Comparison of ENCODE assay signal across 8 cellular contexts in genomic region chr19:32692727-32693061, GRCh38. TPM values are rescaled to one million over a fixed set of nuclear protein-coding genes. Genes with fewer than 3 reads are reported as not detected.
DNase-seq lines count a peak whose midpoint lies in the region; ATAC-seq, FAIRE-seq and TF ChIP-seq lines count a peak whose summit lies in the region.

No MANE protein-coding gene starts in this region.

- TF ChIP-seq POLR2A in thyroid gland (IDR thresholded peaks at IDR 0.05) = no peak

- H3K9me3 Mint-ChIP-seq in activated CD4-positive, alpha-beta memory T cell treated with anti-CD3 and anti-CD28 coated beads, Interleukin-2, amount 10 ng/mL, durations not matched to agents 7 days and 5 days = peaks cover 4% of the 10 kb centered on the region

- intact Hi-C loops in thyroid gland (cut with DNase I) = no loop called here

- H3K9me1 ChIP-seq in keratinocyte (ENCODE audit: control insufficient read depth, extremely low read depth, insufficient read depth, low read length) = no peaks in the 10 kb centered on the region

- H3K4me1 ChIP-seq in HAP-1 (peaks cover 20% of the 10 kb centered on the region), keratinocyte (ENCODE audit: control insufficient read depth, extremely low read depth, insufficient read depth, low read length) (peaks cover 25% of the 10 kb centered on the region), thyroid gland (peaks cover 42 to 49% of the 10 kb centered on the region in 2 donors)

- H4K20me1 ChIP-seq in keratinocyte (ENCODE audit: control insufficient read depth, extremely low read depth, insufficient read depth, low read length) = no peaks in the 10 kb centered on the region

- H3K36me3 ChIP-seq in HAP-1 (replicated peaks) = peaks cover 32% of the 10 kb centered on the region
- H3K36me3 ChIP-seq in keratinocyte (ENCODE audit: control insufficient read depth in 2 of 2, extremely low read depth in 1 of 2, insufficient read depth in 2 of 2, low read length in 2 of 2) = peaks cover 4% of the 10 kb centered on the region in 2 experiments
- H3K36me3 ChIP-seq in thyroid gland = no peaks in the 10 kb centered on the region

- POLR2A ChIA-PET in AG04450 (lab: Yijun Ruan, JAX) = no interaction called here
- POLR2A ChIA-PET in activated CD4-positive, alpha-beta memory T cell treated with anti-CD3 and anti-CD28 coated beads, Interleukin-2, amount 10 ng/mL, durations not matched to agents 7 days and 5 days (lab: Charles Lee) = interaction anchor here (1.2 to 1.6 kb wide), 2 partner anchors 17 to 112 kb away, joined by 5 to 6 read pairs; partner anchors contain the start of genes ANKRD27, PDCD5 and RGS9BP

- H3K27me3 ChIP-seq in AG04450 (ENCODE audit: control insufficient read depth, insufficient read depth, low read length) (no peaks in the 10 kb centered on the region), HAP-1 (ENCODE audit: low read depth) (no peaks in the 10 kb centered on the region), keratinocyte (ENCODE audit: control insufficient read depth, extremely low read depth, insufficient read depth, low read length) (no peaks in the 10 kb centered on the region), thyroid gland (no peaks in the 10 kb centered on the region)

- TF ChIP-seq CTCF in AG04450 (IDR thresholded peaks at IDR 0.05; ENCODE audit: low read depth, low read length) = no peak
- no peak for TF ChIP-seq CTCF in keratinocyte (optimal IDR thresholded peaks at IDR 0.05 in 1 of 3, IDR thresholded peaks at IDR 0.05 in 1 of 3, conservative IDR thresholded peaks at IDR 0.05 in 1 of 3; ENCODE audit: extremely low read depth in 1 of 3, insufficient read depth in 2 of 3, low read length in 3 of 3)
- no peak for TF ChIP-seq CTCF in thyroid gland (IDR thresholded peaks at IDR 0.05)

- H3K79me2 ChIP-seq in keratinocyte (ENCODE audit: control insufficient read depth, insufficient read depth, low read length) = peaks cover 57% of the 10 kb centered on the region

- peak overlapping the region; percentile 87 for H3K9ac ChIP-seq in keratinocyte (ENCODE audit: control insufficient read depth, extremely low read depth, insufficient read depth, low read length)

- in situ Hi-C loops in HAP-1 (cut with MboI; ENCODE audit: low sequenced_read_pairs) = loop anchor here (25.0 kb wide), 1 partner anchor 495 kb away; the partner anchor contains the start of gene LRP3

- no peak for ATAC-seq in HG03469 (IDR thresholded peaks at IDR 0.05; ENCODE audit: unreplicated experiment)

- peak overlapping the region; percentile 80 for H2AFZ ChIP-seq in keratinocyte (ENCODE audit: control insufficient read depth, low read length)

- H3K4me3 ChIP-seq in AG04450 (ENCODE audit: low read depth, low read length) (peak overlapping the region; percentile 67), HAP-1 (peak overlapping the region; percentile 39), keratinocyte (ENCODE audit: control insufficient read depth in 2 of 3, extremely low read depth in 1 of 3, insufficient read depth in 2 of 3, low read depth in 1 of 3, low read length in 3 of 3) (peak overlapping the region; percentile 51 to 90 (median 88)), thyroid gland (replicated peaks in 1 of 3) (peak overlapping the region; percentile 45 to 69 (median 63))

- DNase-seq in AG04450 (ENCODE audit: low read depth, low spot score) (no peak), HAP-1 (ENCODE audit: low spot score in 2 of 2) (no peak), keratinocyte (ENCODE audit: low read depth, low spot score) (no peak), thyroid gland (no peak), DMS153 treated with DMSO at 0.1 percent for 48 hours (lab: John Stamatoyannopoulos, UW; ENCODE audit: unreplicated experiment) (no peak)
- DNase-seq in activated CD4-positive, alpha-beta memory T cell treated with anti-CD3 and anti-CD28 coated beads, Interleukin-2, amount 10 ng/mL, durations not matched to agents 7 days and 5 days = no peak
- no peak for DNase-seq in NK-92 treated with Interleukin-12 subunit alpha and Interleukin-12 subunit beta, amount 100 ng/mL, for 24 hours (lab: John Stamatoyannopoulos, UW)

- no peaks in the 10 kb centered on the region for H3K27me3 Mint-ChIP-seq in activated CD4-positive, alpha-beta memory T cell treated with anti-CD3 and anti-CD28 coated beads, Interleukin-2, amount 10 ng/mL, durations not matched to agents 7 days and 5 days

- peak overlapping the region; percentile 70 for H3K4me2 ChIP-seq in keratinocyte (ENCODE audit: control insufficient read depth, extremely low read depth, insufficient read depth, low read depth, low read length)

- CTCF ChIA-PET in AG04450 (lab: Charles Lee) = no interaction called here
- CTCF ChIA-PET in activated CD4-positive, alpha-beta memory T cell treated with anti-CD3 and anti-CD28 coated beads, Interleukin-2, amount 10 ng/mL, durations not matched to agents 7 days and 5 days (lab: Charles Lee) = no interaction called here

- no peak overlapping the region for H3K27ac ChIP-seq in AG04450 (ENCODE audit: low read depth, low read length)
- H3K27ac ChIP-seq in keratinocyte (ENCODE audit: control insufficient read depth, insufficient read depth, low read length) = peak overlapping the region; percentile 78
- H3K27ac ChIP-seq in thyroid gland = peak overlapping the region in 1 of 3 donors; percentile 52

- peaks cover 56% of the 10 kb centered on the region for H3K4me1 Mint-ChIP-seq in activated CD4-positive, alpha-beta memory T cell treated with anti-CD3 and anti-CD28 coated beads, Interleukin-2, amount 10 ng/mL, durations not matched to agents 7 days and 5 days

- 51 to 61% methylated on average over 3 to 6 of the region's 7 CpGs for WGBS in thyroid gland, 2 donors

- peaks cover 50% of the 10 kb centered on the region for H3K36me3 Mint-ChIP-seq in activated CD4-positive, alpha-beta memory T cell treated with anti-CD3 and anti-CD28 coated beads, Interleukin-2, amount 10 ng/mL, durations not matched to agents 7 days and 5 days (ENCODE audit: low read depth)

- peak overlapping the region; percentile 85 for H3K27ac Mint-ChIP-seq in activated CD4-positive, alpha-beta memory T cell treated with anti-CD3 and anti-CD28 coated beads, Interleukin-2, amount 10 ng/mL, durations not matched to agents 7 days and 5 days

- H3K4me3 Mint-ChIP-seq in activated CD4-positive, alpha-beta memory T cell treated with anti-CD3 and anti-CD28 coated beads, Interleukin-2, amount 10 ng/mL, durations not matched to agents 7 days and 5 days = peak overlapping the region; percentile 89

- FAIRE-seq in keratinocyte (lab: Jason Lieb, UNC) = no peak

- H3K9me3 ChIP-seq in AG04450 (ENCODE audit: control insufficient read depth, insufficient read depth, low read length) (peaks cover 7% of the 10 kb centered on the region), HAP-1 (peaks cover 4% of the 10 kb centered on the region; the same call in 1 of the 2 replicates), keratinocyte (ENCODE audit: control insufficient read depth, low read depth, low read length) (no peaks in the 10 kb centered on the region), thyroid gland (no peaks in the 10 kb centered on the region)

- dilution Hi-C loops in keratinocyte (cut with MboI; ENCODE audit: extremely low pct_ligation_motif_present, low sequenced_read_pairs) = no loop called here

RNA-seq across cellular contexts. Expression of gene NUDT19, which starts 1.1 kb away (rescaled TPM):
- polyA plus RNA-seq in AG04450 (2011; rRNA removed) = 4.8 and 5.3 TPM in 2 replicates
- 3.7 and 4.5 TPM in 2 replicates for polyA minus RNA-seq in AG04450 (2011; rRNA and poly(A)+ RNA removed)
- total RNA-seq in activated CD4-positive, alpha-beta memory T cell treated with anti-CD3 and anti-CD28 coated beads, Interleukin-2, amount 10 ng/mL, durations not matched to agents 7 days and 5 days = 10 to 100 TPM; 15.0 to 15.1 TPM
- polyA plus RNA-seq in keratinocyte = 7.7 to 17.1 TPM (median 12.2 TPM) in 3 replicates
- 2.2 TPM for polyA plus RNA-seq in keratinocyte (2011; ENCODE audit: low read depth)
- 10.2 and 15.3 TPM in 2 replicates for polyA plus RNA-seq in keratinocyte (2011; cell fraction: cytosol; rRNA removed)
- 16.7 and 18.3 TPM in 2 replicates for polyA plus RNA-seq in keratinocyte (2011; cell fraction: nucleus; rRNA removed)
- polyA plus RNA-seq in keratinocyte (2012; ENCODE audit: low replicate concordance) = 10.7 and 15.3 TPM in 2 replicates
- 7.3 to 10.2 TPM (median 10.0 TPM) in 3 replicates for polyA minus RNA-seq in keratinocyte
- polyA minus RNA-seq in keratinocyte (2011; cell fraction: cytosol; rRNA and poly(A)+ RNA removed) = 25.5 TPM
- 12.3 and 14.4 TPM in 2 replicates for polyA minus RNA-seq in keratinocyte (2011; cell fraction: nucleus; rRNA and poly(A)+ RNA removed)
- 10 to 100 TPM in 1 of 4 donors, 1 to 10 TPM in 3; 7.9 to 10.2 (median 9.6) TPM for total RNA-seq in thyroid gland

RNA-seq across cellular contexts. Expression of gene RGS9BP, which starts 17.0 kb away (rescaled TPM):
- polyA plus RNA-seq in AG04450 (2011; rRNA removed) = 0.07 and 0.09 TPM in 2 replicates
- polyA minus RNA-seq in AG04450 (2011; rRNA and poly(A)+ RNA removed) = 0.18 TPM in 1 of 2 replicates, not detected in the other
- total RNA-seq in activated CD4-positive, alpha-beta memory T cell treated with anti-CD3 and anti-CD28 coated beads, Interleukin-2, amount 10 ng/mL, durations not matched to agents 7 days and 5 days = under 1 TPM; 0.40 to 0.43 TPM
- polyA plus RNA-seq in keratinocyte = 0.01 to 0.05 TPM (median 0.03 TPM) in 3 replicates
- polyA plus RNA-seq in keratinocyte (2011; ENCODE audit: low read depth) = not detected
- polyA plus RNA-seq in keratinocyte (2011; cell fraction: cytosol; rRNA removed) = 0.03 TPM in 1 of 2 replicates, not detected in the other
- polyA plus RNA-seq in keratinocyte (2011; cell fraction: nucleus; rRNA removed) = 0.04 and 0.05 TPM in 2 replicates
- 0.14 TPM in 1 of 2 replicates, not detected in the other for polyA plus RNA-seq in keratinocyte (2012; ENCODE audit: low replicate concordance)
- polyA minus RNA-seq in keratinocyte = 0.07 TPM in 1 of 3 replicates, not detected in the others
- not detected for polyA minus RNA-seq in keratinocyte (2011; cell fraction: cytosol; rRNA and poly(A)+ RNA removed)
- polyA minus RNA-seq in keratinocyte (2011; cell fraction: nucleus; rRNA and poly(A)+ RNA removed) = not detected in 2 replicates
- total RNA-seq in thyroid gland = under 1 TPM; 0.27 to 0.78 (median 0.48) TPM

RNA-seq across cellular contexts. Expression of gene ANKRD27, which starts 17.7 kb away (rescaled TPM):
- polyA plus RNA-seq in AG04450 (2011; rRNA removed) (26.2 and 28.7 TPM in 2 replicates), keratinocyte (29.0 to 34.5 TPM (median 31.6 TPM) in 3 replicates)
- polyA minus RNA-seq in AG04450 (2011; rRNA and poly(A)+ RNA removed) = 41.5 and 44.2 TPM in 2 replicates
- total RNA-seq in activated CD4-positive, alpha-beta memory T cell treated with anti-CD3 and anti-CD28 coated beads, Interleukin-2, amount 10 ng/mL, durations not matched to agents 7 days and 5 days = 10 to 100 TPM; 40.4 to 40.6 TPM
- polyA plus RNA-seq in keratinocyte (2011; ENCODE audit: low read depth) = 11.1 TPM
- 20.8 and 26.8 TPM in 2 replicates for polyA plus RNA-seq in keratinocyte (2011; cell fraction: cytosol; rRNA removed)
- 47.2 and 49.6 TPM in 2 replicates for polyA plus RNA-seq in keratinocyte (2011; cell fraction: nucleus; rRNA removed)
- polyA plus RNA-seq in keratinocyte (2012; ENCODE audit: low replicate concordance) = 14.3 and 21.1 TPM in 2 replicates
- polyA minus RNA-seq in keratinocyte = 25.4 to 61.2 TPM (median 57.0 TPM) in 3 replicates
- polyA minus RNA-seq in keratinocyte (2011; cell fraction: cytosol; rRNA and poly(A)+ RNA removed) = 26.1 TPM
- 37.8 and 54.8 TPM in 2 replicates for polyA minus RNA-seq in keratinocyte (2011; cell fraction: nucleus; rRNA and poly(A)+ RNA removed)
- 10 to 100 TPM; 29.7 to 64.8 (median 48.7) TPM for total RNA-seq in thyroid gland

RNA-seq across cellular contexts. Expression of gene TDRD12, which starts 26.9 kb away (rescaled TPM):
- 0.07 and 0.09 TPM in 2 replicates for polyA plus RNA-seq in AG04450 (2011; rRNA removed)
- polyA minus RNA-seq in AG04450 (2011; rRNA and poly(A)+ RNA removed) = 0.04 TPM in 1 of 2 replicates, not detected in the other
- total RNA-seq in activated CD4-positive, alpha-beta memory T cell treated with anti-CD3 and anti-CD28 coated beads, Interleukin-2, amount 10 ng/mL, durations not matched to agents 7 days and 5 days = under 1 TPM in 1 of 2 experiments, not detected in 1; 0.45 TPM
- polyA plus RNA-seq in keratinocyte = 0.04 TPM in 1 of 3 replicates, not detected in the others
- polyA plus RNA-seq in keratinocyte (2011; ENCODE audit: low read depth) = 0.34 TPM
- not detected in 2 replicates for polyA plus RNA-seq in keratinocyte (2011; cell fraction: cytosol; rRNA removed)
- polyA plus RNA-seq in keratinocyte (2011; cell fraction: nucleus; rRNA removed) = 0.08 and 0.11 TPM in 2 replicates
- 0.32 TPM in 1 of 2 replicates, not detected in the other for polyA plus RNA-seq in keratinocyte (2012; ENCODE audit: low replicate concordance)
- not detected in 3 replicates for polyA minus RNA-seq in keratinocyte
- polyA minus RNA-seq in keratinocyte (2011; cell fraction: cytosol; rRNA and poly(A)+ RNA removed) = not detected
- polyA minus RNA-seq in keratinocyte (2011; cell fraction: nucleus; rRNA and poly(A)+ RNA removed) = 0.23 TPM in 1 of 2 replicates, not detected in the other
- total RNA-seq in thyroid gland = 1 to 10 TPM in 1 of 4 donors, under 1 TPM in 2, not detected in 1; 0.39 to 2.4 (median 0.89) TPM
